ENCODE assay signal across 10 cellular contexts in genomic region chr11:109756951-109757350, GRCh38.
"Had no signal": no experiment of that assay in that cellular context is flagged by ENCODE, and none has a peak within 500 bp of the region (broad histone marks: within the 10 kb centered on the region; RNA-seq: fewer than 3 reads in every experiment).

No MANE protein-coding gene starts in this region.

- ATAC-seq: GM23338, HepG2, K562 had no signal

- H3K4me3 Mint-ChIP-seq: GM23338, H9, HFFc6 had no signal

- FAIRE-seq: H1, H54, HepG2, K562 had no signal

- H3K4me1 Mint-ChIP-seq: GM23338, H9 had no signal

- H3K9me3 Mint-ChIP-seq: GM23338 had no signal

- H3K27ac Mint-ChIP-seq: GM23338, H9, HFFc6 had no signal

- DNase-seq: H9, HCEC 1CT, HFFc6, IMR-90, KG1 had no signal
